ENCODE assay signal across 12 cellular contexts in genomic region chr10:124436191-124436638, GRCh38. TPM values are rescaled to one million over a fixed set of nuclear protein-coding genes. Genes with fewer than 3 reads are reported as not detected.
DNase-seq lines count a peak whose midpoint lies in the region; ATAC-seq and TF ChIP-seq lines count a peak whose summit lies in the region.
"Had no signal": no experiment of that assay in that cellular context is flagged by ENCODE, and none has a peak within 500 bp of the region (broad histone marks: within the 10 kb centered on the region; RNA-seq: fewer than 3 reads in every experiment).

No MANE protein-coding gene starts in this region.

- in situ Hi-C loops in KBM-7 (cut with MboI; ENCODE audit: low pct_unique_long_range_greater_than_20kb, low sequenced_read_pairs) = no loop called here

- TF ChIP-seq CTCF in suprapubic skin (IDR thresholded peaks at IDR 0.05) = no peak

- no peaks in the 10 kb centered on the region for H3K27me3 ChIP-seq in suprapubic skin
- H3K27me3 ChIP-seq: neural progenitor cell had no signal

- no peaks in the 10 kb centered on the region for H3K36me3 ChIP-seq in suprapubic skin
- H3K36me3 ChIP-seq: neural progenitor cell had no signal

- peak; percentile 24 for DNase-seq in KBM-7
- DNase-seq in foreskin melanocyte = peak; percentile 46
- DNase-seq in stimulated activated CD4-positive, alpha-beta T cell treated with anti-CD3 and anti-CD28 coated beads, Interleukin-4, amount 100 ng/mL, for 24 hours = no peak
- DNase-seq in DMS153 treated with DMSO at 0.1 percent for 48 hours (lab: John Stamatoyannopoulos, UW; ENCODE audit: unreplicated experiment) = no peak
- DNase-seq in suprapubic skin (ENCODE audit: low spot score in 2 of 2) = no peak
- DNase-seq: activated T-cell treated with anti-CD3 and anti-CD28 coated beads, Interleukin-2, amount 50 U/mL, for 72 hours; effector CD4-positive, alpha-beta T cell; stimulated activated CD4-positive, alpha-beta T cell treated with anti-CD3 and anti-CD28 coated beads, Interleukin-4, amount 100 ng/mL, for 4 hours had no signal

- TF ChIP-seq EP300 in suprapubic skin (IDR thresholded peaks at IDR 0.05) = no peak

- no peak overlapping the region for H3K4me3 ChIP-seq in suprapubic skin
- H3K4me3 ChIP-seq: neural progenitor cell had no signal

- no peak overlapping the region for H3K27ac ChIP-seq in suprapubic skin
- H3K27ac ChIP-seq: neural progenitor cell had no signal

- ATAC-seq in GM18861 (IDR thresholded peaks at IDR 0.05; ENCODE audit: unreplicated experiment) (peak; percentile 89), HG02571 (IDR thresholded peaks at IDR 0.05; ENCODE audit: unreplicated experiment) (peak; percentile 65), HG03025 (IDR thresholded peaks at IDR 0.05; ENCODE audit: low FRiP score, unreplicated experiment) (no peak)
- ATAC-seq: activated T-cell treated with anti-CD3 and anti-CD28 coated beads, Interleukin-2, amount 50 U/mL, for 72 hours had no signal

- no peaks in the 10 kb centered on the region for H3K4me1 ChIP-seq in suprapubic skin
- H3K4me1 ChIP-seq: neural progenitor cell had no signal

- no peaks in the 10 kb centered on the region for H3K9me3 ChIP-seq in suprapubic skin

- no peak for TF ChIP-seq POLR2A in suprapubic skin (IDR thresholded peaks at IDR 0.05)

- 56% methylated on average over 8 of the region's 8 CpGs for WGBS in suprapubic skin

RNA-seq across cellular contexts. Expression of gene NKX1-2, which starts 13.6 kb away (rescaled TPM):
- 1 to 10 TPM in 2 of 4 donors, under 1 TPM in 2; 0.56 to 3.3 (median 1.0) TPM for total RNA-seq in suprapubic skin
- total RNA-seq: activated T-cell treated with anti-CD3 and anti-CD28 coated beads, Interleukin-2, amount 50 U/mL, for 72 hours had no signal

RNA-seq across cellular contexts. Expression of gene OAT, which starts 17.5 kb away (rescaled TPM):
- total RNA-seq in suprapubic skin = 100 to 1,000 TPM in 2 of 4 donors, 10 to 100 TPM in 2; 86.0 to 103 (median 95.1) TPM

RNA-seq across cellular contexts. Expression of gene LHPP, which starts 25.4 kb away (rescaled TPM):
- total RNA-seq in suprapubic skin = 10 to 100 TPM; 14.4 to 22.6 (median 15.3) TPM

Comparison
In these comparisons a context has a peak if more than half of its experiments do, and no peak if none do; other contexts are left out.
1. DNase-seq: peak in KBM-7 (single experiment) and foreskin melanocyte (single experiment); none in stimulated activated CD4-positive, alpha-beta T cell treated with anti-CD3 and anti-CD28 coated beads, Interleukin-4, amount 100 ng/mL, for 24 hours (single experiment), DMS153 treated with DMSO at 0.1 percent for 48 hours (single experiment) and suprapubic skin (0 of 2).